Comparison of ENCODE assay signal across 11 cellular contexts in the genomic region with DNA sequence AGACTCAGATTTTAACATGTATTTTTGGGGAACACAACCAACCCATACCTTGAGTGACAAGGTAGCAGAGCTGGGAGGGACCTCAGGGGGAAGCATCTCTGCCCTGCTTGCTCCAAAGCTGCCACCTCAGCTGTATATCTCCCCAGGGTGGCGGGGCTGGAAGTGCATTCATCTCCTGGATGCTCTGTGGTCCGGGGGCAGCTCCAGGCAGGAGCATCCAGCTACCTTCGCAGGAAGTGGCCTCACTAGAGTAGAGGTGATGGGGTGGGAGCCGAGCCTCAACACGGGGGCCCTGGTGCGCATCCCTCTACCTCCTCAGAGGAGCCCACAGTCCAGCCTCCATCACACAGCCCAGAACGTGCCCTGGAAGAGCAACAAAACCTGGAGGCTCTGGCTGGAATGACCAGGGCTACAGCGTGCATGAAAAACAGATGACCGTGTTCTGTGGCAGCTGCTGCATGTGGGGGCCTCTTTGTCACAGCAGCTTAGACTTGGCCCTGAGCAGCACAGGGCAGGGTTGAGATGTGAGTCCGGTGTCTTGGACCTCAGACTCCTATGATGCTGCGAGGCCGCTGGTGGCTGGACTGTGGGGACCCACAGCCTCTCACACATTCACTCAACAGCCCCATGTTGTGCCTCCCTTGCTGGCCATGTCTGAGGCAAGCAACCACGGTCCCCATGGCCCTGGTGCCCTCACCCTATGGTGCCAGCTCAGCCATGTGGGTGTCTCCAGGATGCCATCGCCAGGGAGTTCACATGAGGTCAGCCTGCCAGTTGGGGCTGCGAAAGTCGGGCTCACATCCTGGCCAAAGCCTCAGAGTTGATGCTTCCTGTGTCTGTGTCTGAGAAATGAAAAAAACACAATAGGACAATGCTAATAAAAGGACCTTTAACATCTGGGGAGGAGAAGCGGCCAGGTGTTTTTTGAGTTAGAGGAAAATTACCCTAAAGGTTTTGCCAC. TPM values are rescaled to one million over a fixed set of nuclear protein-coding genes. Genes with fewer than 3 reads are reported as not detected.
DNase-seq lines count a peak whose midpoint lies in the region; ATAC-seq and TF ChIP-seq lines count a peak whose summit lies in the region.
"Had no signal": no experiment of that assay in that cellular context is flagged by ENCODE, and none has a peak within 500 bp of the region (broad histone marks: within the 10 kb centered on the region; RNA-seq: fewer than 3 reads in every experiment).

No MANE protein-coding gene starts in this region.

- H3K27ac ChIP-seq in CD4-positive, alpha-beta T cell (ENCODE audit: low read depth, low read length), result no peak overlapping the region

- H3K27ac Mint-ChIP-seq in CD4-positive, alpha-beta T cell, result no peak overlapping the region

- H3K4me1 Mint-ChIP-seq in CD4-positive, alpha-beta T cell (ENCODE audit: low read depth), result peaks cover 28% of the 10 kb centered on the region

- in situ Hi-C loops in ACHN (cut with HindIII; ENCODE audit: low pct_ligation_motif_present, low pct_unique_long_range_greater_than_20kb, low sequenced_read_pairs), result no loop called here

- CTCF ChIA-PET in CD4-positive, alpha-beta T cell (lab: Charles Lee), result no interaction called here

- peak; percentile 32 for ATAC-seq in CD4-positive, alpha-beta T cell (ENCODE audit: poor library complexity)
- peak; percentile 29 for ATAC-seq in Right ventricle myocardium superior (ENCODE audit: poor library complexity)
- ATAC-seq in HG02852 (IDR thresholded peaks at IDR 0.05; ENCODE audit: unreplicated experiment), result no peak

- no peaks in the 10 kb centered on the region for H3K9me3 Mint-ChIP-seq in CD4-positive, alpha-beta T cell

- H3K27me3 ChIP-seq in CD4-positive, alpha-beta T cell (ENCODE audit: control insufficient read depth, insufficient read depth, low read length), result no peaks in the 10 kb centered on the region

- POLR2A ChIA-PET in CD4-positive, alpha-beta T cell (lab: Charles Lee), result no interaction called here

- intact Hi-C loops in CD4-positive, alpha-beta T cell (cut with DNase I, micrococcal nuclease), result no loop called here
- intact Hi-C loops in Right ventricle myocardium superior (cut with DNase I), result no loop called here
- intact Hi-C loops in posterior vena cava (cut with DNase I), result no loop called here

- no peaks in the 10 kb centered on the region for H3K36me3 Mint-ChIP-seq in CD4-positive, alpha-beta T cell (ENCODE audit: low read depth)
- H3K36me3 Mint-ChIP-seq: CD4-positive, alpha-beta memory T cell had no signal

- peaks cover 3% of the 10 kb centered on the region for H3K27me3 Mint-ChIP-seq in CD4-positive, alpha-beta T cell
- H3K27me3 Mint-ChIP-seq: CD4-positive, alpha-beta memory T cell had no signal

- H3K4me3 Mint-ChIP-seq in CD4-positive, alpha-beta T cell, result no peak overlapping the region

- H3K9me3 ChIP-seq in CD4-positive, alpha-beta T cell (ENCODE audit: control insufficient read depth, low read length), result no peaks in the 10 kb centered on the region

- DNase-seq in CD4-positive, alpha-beta T cell, result peak in 1 of 10 experiments; percentile 8
- DNase-seq in RPMI7951 (ENCODE audit: low read depth), result peak; percentile 70
- no peak for DNase-seq in Right ventricle myocardium superior
- peak; percentile 80 for DNase-seq in posterior vena cava (ENCODE audit: low spot score)
- no peak for DNase-seq in ACHN
- DNase-seq in activated CD4-positive, alpha-beta T cell treated with anti-CD3 and anti-CD28 coated beads, Interleukin-2, amount 50 U/mL, for 1 hour, result no peak
- no peak for DNase-seq in foreskin melanocyte
- DNase-seq: activated CD4-positive, CD25-positive, alpha-beta regulatory T cell treated with anti-CD3 and anti-CD28 coated beads, Interleukin-2, amount 50 U/mL, for 72 hours; NCI-H2029 treated with DMSO at 0.1 percent for 48 hours had no signal

- no peak for TF ChIP-seq CTCF in CD4-positive, alpha-beta T cell (IDR thresholded peaks at IDR 0.05)

RNA-seq across cellular contexts. Expression of gene GAS6, which starts 17.1 kb away (rescaled TPM):
- total RNA-seq in CD4-positive, alpha-beta T cell, result 1 to 10 TPM in 1 of 2 experiments, under 1 TPM in 1; 0.52 to 1.0 TPM
- 91.2 and 119 TPM in 2 replicates for total RNA-seq in RPMI7951 (2014; rRNA removed; shearing (Covaris generic))
- total RNA-seq in Right ventricle myocardium superior, result 181 TPM
- 100 to 1,000 TPM; 201 to 215 TPM for total RNA-seq in posterior vena cava

Comparison
In these comparisons a context has a peak if more than half of its experiments do, and no peak if none do; other contexts are left out.
1. DNase-seq: peak in RPMI7951 (single experiment) and posterior vena cava (single experiment); none in Right ventricle myocardium superior (single experiment), ACHN (single experiment), activated CD4-positive, alpha-beta T cell treated with anti-CD3 and anti-CD28 coated beads, Interleukin-2, amount 50 U/mL, for 1 hour (single experiment) and foreskin melanocyte (single experiment).
2. RNA of gene GAS6, which starts 17.1 kb away (total RNA-seq): 201 to 215 TPM in posterior vena cava, 181 TPM in Right ventricle myocardium superior (single experiment) and 91.2 to 119 TPM in RPMI7951; 0.52 to 1.0 TPM in CD4-positive, alpha-beta T cell; every median in the first group is over 10 times any median in the second.